Comparison of ENCODE assay signal across 8 cellular contexts in the genomic region with DNA sequence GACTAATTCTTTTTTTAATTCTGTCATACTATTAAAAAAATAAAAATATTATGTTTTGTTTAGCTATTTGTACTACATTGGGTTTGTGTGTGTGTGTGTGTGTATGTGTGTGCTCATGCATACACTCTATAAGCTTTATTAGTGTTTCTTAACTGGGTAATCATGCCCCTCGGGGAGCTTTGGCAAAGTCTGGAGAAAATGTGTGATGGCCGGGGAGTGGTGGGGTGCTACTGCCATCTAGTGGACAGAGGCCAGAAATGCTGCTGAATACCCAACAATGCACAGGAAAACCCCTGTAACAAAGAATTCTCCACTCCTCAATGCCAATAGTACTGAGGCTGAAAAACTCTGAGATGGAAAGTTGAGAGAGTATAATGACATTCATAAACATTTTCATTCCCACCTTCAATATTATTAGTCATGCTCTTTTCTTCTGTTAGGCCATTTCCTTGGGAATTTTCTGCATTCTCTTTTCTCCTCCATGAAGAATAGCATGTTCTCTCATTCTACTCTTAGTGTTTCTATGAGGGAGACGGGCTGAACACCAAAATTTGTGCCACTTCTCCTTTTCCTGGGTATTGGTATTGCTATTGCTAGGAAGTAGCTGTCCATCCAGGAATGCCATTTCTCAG.
A peak's percentile ranks its signal among the peaks of the same experiment; 100 is the strongest.
DNase-seq lines count a peak whose midpoint lies in the region; FAIRE-seq and TF ChIP-seq lines count a peak whose summit lies in the region.

No MANE protein-coding gene starts in this region.

- H3K4me3 Mint-ChIP-seq in HFFc6, result no peak overlapping the region

- no peaks in the 10 kb centered on the region for H3K4me1 ChIP-seq in small intestine (ENCODE audit: control insufficient read depth in 2 of 2, insufficient read depth in 1 of 2, low read depth in 1 of 2, low read length in 1 of 2)

- peaks cover 17% of the 10 kb centered on the region for H3K4me1 Mint-ChIP-seq in HFFc6 (ENCODE audit: low read depth)

- no peak overlapping the region for H3K27ac Mint-ChIP-seq in HFFc6

- H3K9me3 ChIP-seq in small intestine (ENCODE audit: control insufficient read depth, low read depth), result no peaks in the 10 kb centered on the region

- no peak for FAIRE-seq in small intestine (lab: Jason Lieb, UNC)

- H3K4me3 ChIP-seq in astrocyte of the cerebellum (ENCODE audit: low read depth, low read length), result no peak overlapping the region
- no peak overlapping the region for H3K4me3 ChIP-seq in small intestine (ENCODE audit: low read depth in 1 of 2, low read length in 2 of 2)

- in situ Hi-C loops in astrocyte of the cerebellum (cut with HindIII; ENCODE audit: low sequenced_read_pairs), result loop anchor here (5.0 to 25.0 kb wide), 2 partner anchors 157 to 197 kb away; a partner anchor contains a TSS

- TF ChIP-seq CTCF in GM12872 (IDR thresholded peaks at IDR 0.05; ENCODE audit: insufficient read depth, low read depth, low read length) (peak; percentile 91), HFFc6 (IDR thresholded peaks at IDR 0.05) (peak; percentile 98), astrocyte of the cerebellum (IDR thresholded peaks at IDR 0.05; ENCODE audit: low read depth, low read length, missing control alignments) (peak; percentile 91)

- H3K27ac ChIP-seq in small intestine (ENCODE audit: low read depth in 1 of 2, low read length in 1 of 2), result no peak overlapping the region

- no peaks in the 10 kb centered on the region for H3K27me3 Mint-ChIP-seq in HFFc6 (ENCODE audit: insufficient read depth)

- no peaks in the 10 kb centered on the region for H3K27me3 ChIP-seq in small intestine (ENCODE audit: control insufficient read depth in 2 of 2, insufficient read depth in 2 of 2, low read length in 2 of 2)

- DNase-seq in HFFc6 (peak; percentile 44), NCI-H1092 (lab: John Stamatoyannopoulos, UW) (peak; percentile 47), T-helper 22 cell (ENCODE audit: low read depth) (peak; percentile 6), astrocyte of the cerebellum (ENCODE audit: low read depth) (peak; percentile 59), hypothalamus (lab: John Stamatoyannopoulos, UW) (peak in 46 of 51 donors; percentile 1 to 76 (median 30)), small intestine (peak; percentile 67), 8988T (no peak)

- no peaks in the 10 kb centered on the region for H3K36me3 ChIP-seq in small intestine (ENCODE audit: control insufficient read depth in 2 of 2, insufficient read depth in 2 of 2, low read length in 2 of 2)

- 24 to 30% (median 27%) methylated on average over 3 of the region's 3 CpGs for WGBS in small intestine, 3 donors

- H3K9me3 Mint-ChIP-seq in HFFc6, result peaks cover 17% of the 10 kb centered on the region

- peaks cover 25% of the 10 kb centered on the region for H3K36me3 Mint-ChIP-seq in HFFc6 (ENCODE audit: low read depth)
